8 cellular contexts compared by ENCODE assay signal in genomic region chr1:25694591-25695007, GRCh38.
A peak's percentile ranks its signal among the peaks of the same experiment; 100 is the strongest.
DNase-seq lines count a peak whose midpoint lies in the region; ATAC-seq and TF ChIP-seq lines count a peak whose summit lies in the region.

No MANE protein-coding gene starts in this region.

- peaks cover 0 to 2% (median 0%) of the 10 kb centered on the region in 11 donors for H3K9me3 Mint-ChIP-seq in naive thymus-derived CD4-positive, alpha-beta T cell

- no peak for TF ChIP-seq POLR2A in vagina (IDR thresholded peaks at IDR 0.05)

- POLR2A ChIA-PET in naive thymus-derived CD4-positive, alpha-beta T cell (lab: Charles Lee): interaction anchor here (0.6 to 2.9 kb wide), 3 partner anchors 11 to 67 kb away, joined by 3 to 10 read pairs (median 3); no protein-coding TSS in a partner anchor

- H3K27me3 Mint-ChIP-seq in naive thymus-derived CD4-positive, alpha-beta T cell: peaks cover 0 to 53% (median 0%) of the 10 kb centered on the region in 5 donors

- H3K27me3 ChIP-seq in naive thymus-derived CD4-positive, alpha-beta T cell (ENCODE audit: control insufficient read depth in 2 of 2, insufficient read depth in 2 of 2, low read length in 2 of 2): no peaks in the 10 kb centered on the region
- H3K27me3 ChIP-seq in vagina: no peaks in the 10 kb centered on the region

- no peaks in the 10 kb centered on the region for H3K9me3 ChIP-seq in naive thymus-derived CD4-positive, alpha-beta T cell (ENCODE audit: control insufficient read depth in 2 of 3, low read length in 3 of 3)
- H3K9me3 ChIP-seq in vagina: no peaks in the 10 kb centered on the region

- peaks cover 0 to 16% (median 5%) of the 10 kb centered on the region in 5 donors for H3K36me3 Mint-ChIP-seq in naive thymus-derived CD4-positive, alpha-beta T cell

- H3K4me3 ChIP-seq in fibroblast of villous mesenchyme (ENCODE audit: low read depth, low read length) (no peak overlapping the region), vagina (no peak overlapping the region)
- no peak overlapping the region for H3K4me3 ChIP-seq in naive thymus-derived CD4-positive, alpha-beta T cell (ENCODE audit: low read length)

- CTCF ChIA-PET in naive thymus-derived CD4-positive, alpha-beta T cell (lab: Charles Lee): interaction anchor here (0.9 to 1.3 kb wide), 3 partner anchors 52 to 80 kb away, joined by 3 to 4 read pairs (median 3); no protein-coding TSS in a partner anchor

- H3K4me1 Mint-ChIP-seq in naive thymus-derived CD4-positive, alpha-beta T cell: peaks cover 27 to 88% (median 71%) of the 10 kb centered on the region in 7 donors

- intact Hi-C loops in naive thymus-derived CD4-positive, alpha-beta T cell (cut with micrococcal nuclease): no loop called here
- intact Hi-C loops in vagina (cut with DNase I): loop anchor here (2.0 to 10.0 kb wide), 3 partner anchors 50 to 100 kb away; partner anchors contain the start of gene MAN1C1

- peak; percentile 35 for TF ChIP-seq CTCF in fibroblast of villous mesenchyme (IDR thresholded peaks at IDR 0.05; ENCODE audit: insufficient read depth, low read depth, low read length)
- peak in 1 of 3 experiments; percentile 35 for TF ChIP-seq CTCF in vagina (IDR thresholded peaks at IDR 0.05)

- H3K27ac Mint-ChIP-seq in naive thymus-derived CD4-positive, alpha-beta T cell: peak overlapping the region in 8 of 9 donors; percentile 59 to 89 (median 74)

- no peak overlapping the region for H3K4me3 Mint-ChIP-seq in naive thymus-derived CD4-positive, alpha-beta T cell

- H3K27ac ChIP-seq in naive thymus-derived CD4-positive, alpha-beta T cell (ENCODE audit: low read depth, low read length): no peak overlapping the region
- peak overlapping the region; percentile 85 for H3K27ac ChIP-seq in vagina

- peaks cover 0 to 67% of the 10 kb centered on the region in 2 donors for H3K4me1 ChIP-seq in naive thymus-derived CD4-positive, alpha-beta T cell (ENCODE audit: control insufficient read depth in 2 of 2, insufficient read depth in 2 of 2, low read length in 2 of 2)
- peaks cover 74% of the 10 kb centered on the region for H3K4me1 ChIP-seq in vagina

- peaks cover 0 to 19% (median 0%) of the 10 kb centered on the region in 3 experiments for H3K36me3 ChIP-seq in naive thymus-derived CD4-positive, alpha-beta T cell (ENCODE audit: control insufficient read depth in 2 of 3, insufficient read depth in 3 of 3, low read length in 3 of 3)
- H3K36me3 ChIP-seq in vagina: no peaks in the 10 kb centered on the region

- no peak for ATAC-seq in naive thymus-derived CD4-positive, alpha-beta T cell
- ATAC-seq in GM18909 (IDR thresholded peaks at IDR 0.05; ENCODE audit: poor library complexity, unreplicated experiment): no peak

- peak; percentile 49 for DNase-seq in activated effector memory CD4-positive, alpha-beta T cell treated with anti-CD3 and anti-CD28 coated beads, Interleukin-2, amount 50 U/mL, for 16 hours
- DNase-seq in activated effector memory CD4-positive, alpha-beta T cell treated with Interleukin-2 at 50 U/mL for 16 hours: no peak
- peak; percentile 85 for DNase-seq in fibroblast of villous mesenchyme (ENCODE audit: low read depth)
- DNase-seq in naive thymus-derived CD4-positive, alpha-beta T cell: no peak
- no peak for DNase-seq in vagina (ENCODE audit: extremely low spot score in 2 of 2)
- DNase-seq in activated CD4-positive, alpha-beta T cell treated with anti-CD3 and anti-CD28 coated beads for 1 hour: no peak
- no peak for DNase-seq in NCI-H2227 (lab: John Stamatoyannopoulos, UW; ENCODE audit: unreplicated experiment)

Comparison
In these comparisons a context has a peak if more than half of its experiments do, and no peak if none do; other contexts are left out.
1. DNase-seq: peak in activated effector memory CD4-positive, alpha-beta T cell treated with anti-CD3 and anti-CD28 coated beads, Interleukin-2, amount 50 U/mL, for 16 hours (single experiment) and fibroblast of villous mesenchyme (single experiment); none in activated effector memory CD4-positive, alpha-beta T cell treated with Interleukin-2 at 50 U/mL for 16 hours (single experiment), naive thymus-derived CD4-positive, alpha-beta T cell (0 of 9), vagina (0 of 2), activated CD4-positive, alpha-beta T cell treated with anti-CD3 and anti-CD28 coated beads for 1 hour (single experiment) and NCI-H2227 (single experiment).